Comparison of ENCODE assay signal across 1 cellular context in the genomic region with DNA sequence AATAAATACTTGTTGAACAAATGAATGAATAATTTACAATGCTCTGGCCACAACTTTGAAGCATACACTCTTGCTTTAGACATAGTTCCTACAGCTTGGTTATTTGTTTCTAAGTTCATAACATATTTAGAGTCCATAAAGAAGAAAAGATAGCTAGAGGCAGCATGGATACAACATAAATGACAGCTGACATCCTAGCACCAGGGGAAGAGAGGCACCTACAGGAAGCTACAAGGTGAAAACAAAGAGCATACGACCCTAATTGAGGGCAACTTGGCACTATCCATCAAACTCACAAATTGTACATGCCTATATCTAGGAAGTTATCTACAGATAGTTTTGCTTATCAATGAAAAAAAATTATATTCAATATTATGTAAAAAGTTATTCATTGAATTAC.
TF ChIP-seq lines count a peak whose summit lies in the region.

No MANE protein-coding gene starts in this region.

TF ChIP-seq in HepG2, 621 proteins besides CTCF, POLR2A, EP300 and RAD21 (continued from another document and continues in another):
- TF ChIP-seq, protein P1, sequence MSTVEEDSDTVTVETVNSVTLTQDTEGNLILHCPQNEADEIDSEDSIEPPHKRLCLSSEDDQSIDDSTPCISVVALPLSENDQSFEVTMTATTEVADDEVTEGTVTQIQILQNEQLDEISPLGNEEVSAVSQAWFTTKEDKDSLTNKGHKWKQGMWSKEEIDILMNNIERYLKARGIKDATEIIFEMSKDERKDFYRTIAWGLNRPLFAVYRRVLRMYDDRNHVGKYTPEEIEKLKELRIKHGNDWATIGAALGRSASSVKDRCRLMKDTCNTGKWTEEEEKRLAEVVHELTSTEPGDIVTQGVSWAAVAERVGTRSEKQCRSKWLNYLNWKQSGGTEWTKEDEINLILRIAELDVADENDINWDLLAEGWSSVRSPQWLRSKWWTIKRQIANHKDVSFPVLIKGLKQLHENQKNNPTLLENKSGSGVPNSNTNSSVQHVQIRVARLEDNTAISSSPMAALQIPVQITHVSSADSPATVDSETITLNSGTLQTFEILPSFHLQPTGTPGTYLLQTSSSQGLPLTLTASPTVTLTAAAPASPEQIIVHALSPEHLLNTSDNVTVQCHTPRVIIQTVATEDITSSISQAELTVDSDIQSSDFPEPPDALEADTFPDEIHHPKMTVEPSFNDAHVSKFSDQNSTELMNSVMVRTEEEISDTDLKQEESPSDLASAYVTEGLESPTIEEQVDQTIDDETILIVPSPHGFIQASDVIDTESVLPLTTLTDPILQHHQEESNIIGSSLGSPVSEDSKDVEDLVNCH (CRISPR knock-in tag; IDR thresholded peaks at IDR 0.05), result no peak
- TF ChIP-seq STAG1 (CRISPR knock-in tag; IDR thresholded peaks at IDR 0.05), result peak; percentile 62
- TF ChIP-seq, protein P2, sequence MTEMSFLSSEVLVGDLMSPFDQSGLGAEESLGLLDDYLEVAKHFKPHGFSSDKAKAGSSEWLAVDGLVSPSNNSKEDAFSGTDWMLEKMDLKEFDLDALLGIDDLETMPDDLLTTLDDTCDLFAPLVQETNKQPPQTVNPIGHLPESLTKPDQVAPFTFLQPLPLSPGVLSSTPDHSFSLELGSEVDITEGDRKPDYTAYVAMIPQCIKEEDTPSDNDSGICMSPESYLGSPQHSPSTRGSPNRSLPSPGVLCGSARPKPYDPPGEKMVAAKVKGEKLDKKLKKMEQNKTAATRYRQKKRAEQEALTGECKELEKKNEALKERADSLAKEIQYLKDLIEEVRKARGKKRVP (CRISPR knock-in tag; IDR thresholded peaks at IDR 0.05), result 0 out of 4 replicates have a peak, but pooled peaks of 1 of the 2 experiments have one; percentile 12
- no peak for TF ChIP-seq ATAD3A (CRISPR knock-in tag; IDR thresholded peaks at IDR 0.05)
- TF ChIP-seq THYN1 (CRISPR knock-in tag; IDR thresholded peaks at IDR 0.05; ENCODE audit: borderline replicate concordance, low read depth), result no peak
- no peak for TF ChIP-seq SNAPC2 (CRISPR knock-in tag; IDR thresholded peaks at IDR 0.05)
- 0 out of 2 replicates have a peak, but pooled peaks have one; percentile 41 for TF ChIP-seq TARDBP (CRISPR knock-in tag; IDR thresholded peaks at IDR 0.05)
- TF ChIP-seq RFX5 (IDR thresholded peaks at IDR 0.05; ENCODE audit: low read depth, low read length), result no peak
- TF ChIP-seq IKZF1 (IDR thresholded peaks at IDR 0.05), result no peak
- no peak for TF ChIP-seq CCDC6 (CRISPR knock-in tag; IDR thresholded peaks at IDR 0.05)
- no peak for TF ChIP-seq ZBTB20 (CRISPR knock-in tag; IDR thresholded peaks at IDR 0.05; ENCODE audit: borderline replicate concordance, low read depth)
- TF ChIP-seq ONECUT2 (CRISPR knock-in tag; IDR thresholded peaks at IDR 0.05), result no peak
- no peak for TF ChIP-seq ZFP82 (CRISPR knock-in tag; IDR thresholded peaks at IDR 0.05; ENCODE audit: borderline replicate concordance)
- no peak for TF ChIP-seq SNAI1 (CRISPR knock-in tag; IDR thresholded peaks at IDR 0.05; ENCODE audit: borderline replicate concordance)
- peak; percentile 10 for TF ChIP-seq TEAD3 (CRISPR knock-in tag; optimal IDR thresholded peaks at IDR 0.05; ENCODE audit: borderline replicate concordance)
- no peak for TF ChIP-seq RNF2 (conservative IDR thresholded peaks at IDR 0.05; ENCODE audit: low read depth)
- no peak for TF ChIP-seq ZZZ3 (CRISPR knock-in tag; IDR thresholded peaks at IDR 0.05; ENCODE audit: borderline replicate concordance)
- no peak for TF ChIP-seq ZNF44 (CRISPR knock-in tag; IDR thresholded peaks at IDR 0.05)
- TF ChIP-seq, protein P3, sequence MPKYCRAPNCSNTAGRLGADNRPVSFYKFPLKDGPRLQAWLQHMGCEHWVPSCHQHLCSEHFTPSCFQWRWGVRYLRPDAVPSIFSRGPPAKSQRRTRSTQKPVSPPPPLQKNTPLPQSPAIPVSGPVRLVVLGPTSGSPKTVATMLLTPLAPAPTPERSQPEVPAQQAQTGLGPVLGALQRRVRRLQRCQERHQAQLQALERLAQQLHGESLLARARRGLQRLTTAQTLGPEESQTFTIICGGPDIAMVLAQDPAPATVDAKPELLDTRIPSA (CRISPR knock-in tag; IDR thresholded peaks at IDR 0.05; ENCODE audit: borderline replicate concordance), result no peak
- TF ChIP-seq, protein P4, sequence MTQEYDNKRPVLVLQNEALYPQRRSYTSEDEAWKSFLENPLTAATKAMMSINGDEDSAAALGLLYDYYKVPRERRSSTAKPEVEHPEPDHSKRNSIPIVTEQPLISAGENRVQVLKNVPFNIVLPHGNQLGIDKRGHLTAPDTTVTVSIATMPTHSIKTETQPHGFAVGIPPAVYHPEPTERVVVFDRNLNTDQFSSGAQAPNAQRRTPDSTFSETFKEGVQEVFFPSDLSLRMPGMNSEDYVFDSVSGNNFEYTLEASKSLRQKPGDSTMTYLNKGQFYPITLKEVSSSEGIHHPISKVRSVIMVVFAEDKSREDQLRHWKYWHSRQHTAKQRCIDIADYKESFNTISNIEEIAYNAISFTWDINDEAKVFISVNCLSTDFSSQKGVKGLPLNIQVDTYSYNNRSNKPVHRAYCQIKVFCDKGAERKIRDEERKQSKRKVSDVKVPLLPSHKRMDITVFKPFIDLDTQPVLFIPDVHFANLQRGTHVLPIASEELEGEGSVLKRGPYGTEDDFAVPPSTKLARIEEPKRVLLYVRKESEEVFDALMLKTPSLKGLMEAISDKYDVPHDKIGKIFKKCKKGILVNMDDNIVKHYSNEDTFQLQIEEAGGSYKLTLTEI (CRISPR knock-in tag; conservative IDR thresholded peaks at IDR 0.05), result no peak
- 0 out of 2 replicates have a peak, but pooled peaks have one; percentile 1 for TF ChIP-seq KMT2A (CRISPR knock-in tag; IDR thresholded peaks at IDR 0.05)
- TF ChIP-seq, protein P5, sequence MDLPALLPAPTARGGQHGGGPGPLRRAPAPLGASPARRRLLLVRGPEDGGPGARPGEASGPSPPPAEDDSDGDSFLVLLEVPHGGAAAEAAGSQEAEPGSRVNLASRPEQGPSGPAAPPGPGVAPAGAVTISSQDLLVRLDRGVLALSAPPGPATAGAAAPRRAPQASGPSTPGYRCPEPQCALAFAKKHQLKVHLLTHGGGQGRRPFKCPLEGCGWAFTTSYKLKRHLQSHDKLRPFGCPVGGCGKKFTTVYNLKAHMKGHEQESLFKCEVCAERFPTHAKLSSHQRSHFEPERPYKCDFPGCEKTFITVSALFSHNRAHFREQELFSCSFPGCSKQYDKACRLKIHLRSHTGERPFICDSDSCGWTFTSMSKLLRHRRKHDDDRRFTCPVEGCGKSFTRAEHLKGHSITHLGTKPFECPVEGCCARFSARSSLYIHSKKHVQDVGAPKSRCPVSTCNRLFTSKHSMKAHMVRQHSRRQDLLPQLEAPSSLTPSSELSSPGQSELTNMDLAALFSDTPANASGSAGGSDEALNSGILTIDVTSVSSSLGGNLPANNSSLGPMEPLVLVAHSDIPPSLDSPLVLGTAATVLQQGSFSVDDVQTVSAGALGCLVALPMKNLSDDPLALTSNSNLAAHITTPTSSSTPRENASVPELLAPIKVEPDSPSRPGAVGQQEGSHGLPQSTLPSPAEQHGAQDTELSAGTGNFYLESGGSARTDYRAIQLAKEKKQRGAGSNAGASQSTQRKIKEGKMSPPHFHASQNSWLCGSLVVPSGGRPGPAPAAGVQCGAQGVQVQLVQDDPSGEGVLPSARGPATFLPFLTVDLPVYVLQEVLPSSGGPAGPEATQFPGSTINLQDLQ (CRISPR knock-in tag; IDR thresholded peaks at IDR 0.05), result no peak
- TF ChIP-seq, protein P6, sequence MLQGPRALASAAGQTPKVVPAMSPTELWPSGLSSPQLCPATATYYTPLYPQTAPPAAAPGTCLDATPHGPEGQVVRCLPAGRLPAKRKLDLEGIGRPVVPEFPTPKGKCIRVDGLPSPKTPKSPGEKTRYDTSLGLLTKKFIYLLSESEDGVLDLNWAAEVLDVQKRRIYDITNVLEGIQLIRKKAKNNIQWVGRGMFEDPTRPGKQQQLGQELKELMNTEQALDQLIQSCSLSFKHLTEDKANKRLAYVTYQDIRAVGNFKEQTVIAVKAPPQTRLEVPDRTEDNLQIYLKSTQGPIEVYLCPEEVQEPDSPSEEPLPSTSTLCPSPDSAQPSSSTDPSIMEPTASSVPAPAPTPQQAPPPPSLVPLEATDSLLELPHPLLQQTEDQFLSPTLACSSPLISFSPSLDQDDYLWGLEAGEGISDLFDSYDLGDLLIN (CRISPR knock-in tag; IDR thresholded peaks at IDR 0.05; ENCODE audit: borderline replicate concordance), result no peak
- TF ChIP-seq, protein P7, sequence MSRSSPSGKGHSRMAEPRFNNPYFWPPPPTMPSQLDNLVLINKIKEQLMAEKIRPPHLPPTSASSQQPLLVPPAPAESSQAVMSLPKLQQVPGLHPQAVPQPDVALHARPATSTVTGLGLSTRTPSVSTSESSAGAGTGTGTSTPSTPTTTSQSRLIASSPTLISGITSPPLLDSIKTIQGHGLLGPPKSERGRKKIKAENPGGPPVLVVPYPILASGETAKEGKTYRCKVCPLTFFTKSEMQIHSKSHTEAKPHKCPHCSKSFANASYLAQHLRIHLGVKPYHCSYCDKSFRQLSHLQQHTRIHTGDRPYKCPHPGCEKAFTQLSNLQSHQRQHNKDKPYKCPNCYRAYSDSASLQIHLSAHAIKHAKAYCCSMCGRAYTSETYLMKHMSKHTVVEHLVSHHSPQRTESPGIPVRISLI (CRISPR knock-in tag; IDR thresholded peaks at IDR 0.05; ENCODE audit: borderline replicate concordance), result no peak
- TF ChIP-seq TCF12 (IDR thresholded peaks at IDR 0.05), result no peak
- 0 out of 2 replicates have a peak, but pooled peaks have one; percentile 9 for TF ChIP-seq TCF12 (CRISPR knock-in tag; IDR thresholded peaks at IDR 0.05)
- TF ChIP-seq, protein P8, sequence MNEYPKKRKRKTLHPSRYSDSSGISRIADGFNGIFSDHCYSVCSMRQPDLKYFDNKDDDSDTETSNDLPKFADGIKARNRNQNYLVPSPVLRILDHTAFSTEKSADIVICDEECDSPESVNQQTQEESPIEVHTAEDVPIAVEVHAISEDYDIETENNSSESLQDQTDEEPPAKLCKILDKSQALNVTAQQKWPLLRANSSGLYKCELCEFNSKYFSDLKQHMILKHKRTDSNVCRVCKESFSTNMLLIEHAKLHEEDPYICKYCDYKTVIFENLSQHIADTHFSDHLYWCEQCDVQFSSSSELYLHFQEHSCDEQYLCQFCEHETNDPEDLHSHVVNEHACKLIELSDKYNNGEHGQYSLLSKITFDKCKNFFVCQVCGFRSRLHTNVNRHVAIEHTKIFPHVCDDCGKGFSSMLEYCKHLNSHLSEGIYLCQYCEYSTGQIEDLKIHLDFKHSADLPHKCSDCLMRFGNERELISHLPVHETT (CRISPR knock-in tag; conservative IDR thresholded peaks at IDR 0.05), result no peak
- TF ChIP-seq ZNF724P (CRISPR knock-in tag; IDR thresholded peaks at IDR 0.05; ENCODE audit: borderline replicate concordance), result 0 out of 2 replicates have a peak, but pooled peaks have one; percentile 31
- TF ChIP-seq AHR (CRISPR knock-in tag; IDR thresholded peaks at IDR 0.05), result no peak
- TF ChIP-seq ZNF605 (CRISPR knock-in tag; IDR thresholded peaks at IDR 0.05), result no peak
- no peak for TF ChIP-seq ZFP62 (CRISPR knock-in tag; IDR thresholded peaks at IDR 0.05)
- no peak for TF ChIP-seq ZNF350 (CRISPR knock-in tag; IDR thresholded peaks at IDR 0.05; ENCODE audit: borderline replicate concordance, low read depth)
- TF ChIP-seq CEBPB (IDR thresholded peaks at IDR 0.05; ENCODE audit: borderline replicate concordance, low read depth, low read length), result no peak
- no peak for TF ChIP-seq JUN (CRISPR knock-in tag; IDR thresholded peaks at IDR 0.05)
- no peak for TF ChIP-seq SATB2 (CRISPR knock-in tag; IDR thresholded peaks at IDR 0.05)
- TF ChIP-seq, protein P9, sequence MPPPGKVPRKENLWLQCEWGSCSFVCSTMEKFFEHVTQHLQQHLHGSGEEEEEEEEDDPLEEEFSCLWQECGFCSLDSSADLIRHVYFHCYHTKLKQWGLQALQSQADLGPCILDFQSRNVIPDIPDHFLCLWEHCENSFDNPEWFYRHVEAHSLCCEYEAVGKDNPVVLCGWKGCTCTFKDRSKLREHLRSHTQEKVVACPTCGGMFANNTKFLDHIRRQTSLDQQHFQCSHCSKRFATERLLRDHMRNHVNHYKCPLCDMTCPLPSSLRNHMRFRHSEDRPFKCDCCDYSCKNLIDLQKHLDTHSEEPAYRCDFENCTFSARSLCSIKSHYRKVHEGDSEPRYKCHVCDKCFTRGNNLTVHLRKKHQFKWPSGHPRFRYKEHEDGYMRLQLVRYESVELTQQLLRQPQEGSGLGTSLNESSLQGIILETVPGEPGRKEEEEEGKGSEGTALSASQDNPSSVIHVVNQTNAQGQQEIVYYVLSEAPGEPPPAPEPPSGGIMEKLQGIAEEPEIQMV (CRISPR knock-in tag; IDR thresholded peaks at IDR 0.05; ENCODE audit: low read depth), result no peak
- 0 out of 2 replicates have a peak, but pooled peaks have one; percentile 11 for TF ChIP-seq SMC3 (IDR thresholded peaks at IDR 0.05; ENCODE audit: low read length)
- TF ChIP-seq, protein P10, sequence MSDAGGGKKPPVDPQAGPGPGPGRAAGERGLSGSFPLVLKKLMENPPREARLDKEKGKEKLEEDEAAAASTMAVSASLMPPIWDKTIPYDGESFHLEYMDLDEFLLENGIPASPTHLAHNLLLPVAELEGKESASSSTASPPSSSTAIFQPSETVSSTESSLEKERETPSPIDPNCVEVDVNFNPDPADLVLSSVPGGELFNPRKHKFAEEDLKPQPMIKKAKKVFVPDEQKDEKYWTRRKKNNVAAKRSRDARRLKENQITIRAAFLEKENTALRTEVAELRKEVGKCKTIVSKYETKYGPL (CRISPR knock-in tag; IDR thresholded peaks at IDR 0.05), result no peak
- TF ChIP-seq NRL (CRISPR knock-in tag; IDR thresholded peaks at IDR 0.05; ENCODE audit: borderline replicate concordance), result no peak
- no peak for TF ChIP-seq TMF1 (CRISPR knock-in tag; IDR thresholded peaks at IDR 0.05; ENCODE audit: low read depth)
- TF ChIP-seq KDM5A (IDR thresholded peaks at IDR 0.05; ENCODE audit: borderline replicate concordance, low read length), result 0 out of 2 replicates have a peak, but pooled peaks have one; percentile 10
- TF ChIP-seq ZNF747 (CRISPR knock-in tag; IDR thresholded peaks at IDR 0.05; ENCODE audit: borderline replicate concordance), result no peak
- no peak for TF ChIP-seq SOX5 (CRISPR knock-in tag; IDR thresholded peaks at IDR 0.05; ENCODE audit: borderline replicate concordance)
- TF ChIP-seq KAT2B (IDR thresholded peaks at IDR 0.05; ENCODE audit: borderline replicate concordance, low read depth, low read length), result no peak
- peak; percentile 14 for TF ChIP-seq KAT8 (CRISPR knock-in tag; IDR thresholded peaks at IDR 0.05)
- no peak for TF ChIP-seq FOXC1 (CRISPR knock-in tag; IDR thresholded peaks at IDR 0.05; ENCODE audit: borderline replicate concordance)
- no peak for TF ChIP-seq ZNF235 (CRISPR knock-in tag; IDR thresholded peaks at IDR 0.05; ENCODE audit: borderline replicate concordance)
- TF ChIP-seq ZNF557 (CRISPR knock-in tag; IDR thresholded peaks at IDR 0.05), result no peak
- no peak for TF ChIP-seq ELF4 (CRISPR knock-in tag; IDR thresholded peaks at IDR 0.05; ENCODE audit: borderline replicate concordance)
- no peak for TF ChIP-seq ZNF563 (CRISPR knock-in tag; IDR thresholded peaks at IDR 0.05)
- TF ChIP-seq ZNF33A (CRISPR knock-in tag; IDR thresholded peaks at IDR 0.05; ENCODE audit: borderline replicate concordance), result no peak
- no peak for TF ChIP-seq EZH2 (conservative IDR thresholded peaks at IDR 0.05; ENCODE audit: low read depth, low read length)
- no peak for TF ChIP-seq ZNF260 (CRISPR knock-in tag; IDR thresholded peaks at IDR 0.05; ENCODE audit: borderline replicate concordance, low read depth)
- peak; percentile 2; the same call in 1 of the 2 replicates for TF ChIP-seq SAP130 (CRISPR knock-in tag; IDR thresholded peaks at IDR 0.05; ENCODE audit: low read depth)
- no peak for TF ChIP-seq BORCS8-MEF2B (CRISPR knock-in tag; IDR thresholded peaks at IDR 0.05)
- TF ChIP-seq ZNF180 (CRISPR knock-in tag; IDR thresholded peaks at IDR 0.05; ENCODE audit: borderline replicate concordance, low read depth), result no peak
- TF ChIP-seq PHF21A (CRISPR knock-in tag; IDR thresholded peaks at IDR 0.05), result 0 out of 2 replicates have a peak, but pooled peaks have one; percentile 5
- TF ChIP-seq PRMT3 (CRISPR knock-in tag; IDR thresholded peaks at IDR 0.05; ENCODE audit: borderline replicate concordance, low read depth), result no peak
- TF ChIP-seq ZNF761 (CRISPR knock-in tag; conservative IDR thresholded peaks at IDR 0.05), result no peak
